ENCODE assay signal across 25 cellular contexts in the genomic region with DNA sequence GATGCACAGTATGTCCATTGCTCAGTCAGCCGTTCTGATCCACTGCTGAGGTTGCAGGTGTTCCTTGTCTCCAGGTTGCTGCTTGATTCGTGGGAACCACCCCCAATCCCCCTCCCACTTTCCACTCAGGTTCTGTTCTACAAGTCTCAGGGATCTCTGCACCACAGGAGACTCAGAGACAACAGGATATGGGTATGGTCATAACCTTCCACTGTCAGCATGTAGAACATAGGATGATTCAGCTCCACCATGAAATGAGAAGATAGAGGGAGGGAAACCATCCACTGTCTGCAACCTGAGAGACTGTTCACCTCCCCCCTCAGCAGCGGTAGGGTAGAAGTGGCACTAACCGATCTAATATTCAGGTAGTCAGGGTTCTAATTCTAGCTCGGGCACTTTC. TPM values are rescaled to one million over a fixed set of nuclear protein-coding genes. Genes with fewer than 3 reads are reported as not detected.
DNase-seq lines count a peak whose midpoint lies in the region; ATAC-seq, FAIRE-seq and TF ChIP-seq lines count a peak whose summit lies in the region.
"Had no signal": no experiment of that assay in that cellular context is flagged by ENCODE, and none has a peak within 500 bp of the region (broad histone marks: within the 10 kb centered on the region; RNA-seq: fewer than 3 reads in every experiment).

No MANE protein-coding gene starts in this region.

- peaks cover 41% of the 10 kb centered on the region for H3F3A ChIP-seq in GM23248 (ENCODE audit: insufficient read depth)

- in situ Hi-C loops in GM23248 (cut with MboI), result no loop called here

- FAIRE-seq in GM12891 (lab: Jason Lieb, UNC), result no peak

- no peaks in the 10 kb centered on the region for H4K20me1 ChIP-seq in GM23248 (ENCODE audit: insufficient read depth)

- no peaks in the 10 kb centered on the region for H3K9me2 ChIP-seq in GM23248 (ENCODE audit: insufficient read depth)

- H3K4me1 ChIP-seq in GM23248 (ENCODE audit: insufficient read depth), result peaks cover 54% of the 10 kb centered on the region
- H3K4me1 ChIP-seq: gastroesophageal sphincter, parathyroid adenoma had no signal

- no peak for TF ChIP-seq POLR2A in GM12891 (IDR thresholded peaks at IDR 0.05; ENCODE audit: low read depth, low read length)

- no peaks in the 10 kb centered on the region for H3K79me2 ChIP-seq in GM23248 (ENCODE audit: insufficient read depth)
- H3K79me2 ChIP-seq: parathyroid adenoma had no signal

- peak overlapping the region; percentile 53 for H3K27ac ChIP-seq in GM23248
- H3K27ac ChIP-seq: gastroesophageal sphincter, parathyroid adenoma, right lobe of liver, thoracic aorta had no signal

- peak overlapping the region; percentile 46 for H3K4me2 ChIP-seq in GM23248 (ENCODE audit: unreplicated experiment)

- H3K9me3 ChIP-seq in GM23248 (ENCODE audit: low read depth), result no peaks in the 10 kb centered on the region
- H3K9me3 ChIP-seq: right lobe of liver, thoracic aorta had no signal

- no peaks in the 10 kb centered on the region for H3K27me3 ChIP-seq in GM23248 (replicated peaks; ENCODE audit: insufficient read depth)
- H3K27me3 ChIP-seq: gastroesophageal sphincter, right lobe of liver had no signal

- no peak overlapping the region for H3K4me3 ChIP-seq in GM23248
- H3K4me3 ChIP-seq: gastroesophageal sphincter, right lobe of liver, thoracic aorta had no signal

- peak; percentile 22 for DNase-seq in activated CD4-positive, alpha-beta T cell treated with anti-CD3 and anti-CD28 coated beads for 48 hours
- no peak for DNase-seq in activated CD4-positive, alpha-beta T cell treated with anti-CD3 and anti-CD28 coated beads, Interleukin-2, amount 50 U/mL, for 48 hours
- DNase-seq in GM23248 (peak; percentile 54), kidney tubule cell (ENCODE audit: low spot score) (peak; percentile 55), T-helper 2 cell (no peak), GM12891 (ENCODE audit: insufficient read length, low spot score) (no peak)
- peak; percentile 40 to 49 for DNase-seq in activated T-cell treated with anti-CD3 and anti-CD28 coated beads, Interleukin-2, amount 50 U/mL, for 48 hours
- DNase-seq: activated effector memory CD4-positive, alpha-beta T cell treated with Interleukin-2 at 50 U/mL for 16 hours; C1 segment of cervical spinal cord; erythroblast; left colon; naive thymus-derived CD8-positive, alpha-beta T cell; NCI-H1048; NCI-H187 treated with DMSO at 0.1 percent for 48 hours; NCI-H2227 treated with DMSO at 0.1 percent for 48 hours; NCI-H748 treated with DMSO at 0.1 percent for 48 hours; right lobe of liver; SHP77 treated with DMSO at 0.1 percent for 48 hours; stimulated activated CD4-positive, alpha-beta T cell treated with anti-CD3 and anti-CD28 coated beads, Interleukin-15, amount 100 ng/mL, for 24 hours; T-cell had no signal

- no peaks in the 10 kb centered on the region for H3K36me3 ChIP-seq in GM23248 (ENCODE audit: low read depth)
- H3K36me3 ChIP-seq: gastroesophageal sphincter, right lobe of liver, thoracic aorta had no signal

- no peak overlapping the region for H2AFZ ChIP-seq in GM23248
- H2AFZ ChIP-seq: parathyroid adenoma had no signal

- ATAC-seq in HG03439 (IDR thresholded peaks at IDR 0.05; ENCODE audit: unreplicated experiment), result no peak
- ATAC-seq: gastroesophageal sphincter; left colon; naive thymus-derived CD8-positive, alpha-beta T cell; right lobe of liver; T-cell had no signal

- no peak overlapping the region for H3K9ac ChIP-seq in GM23248
- H3K9ac ChIP-seq: parathyroid adenoma had no signal

- 81 to 88% methylated on average over 5 of the region's 5 CpGs for WGBS in GM23248 (ENCODE audit: low coverage in 1 of 2, low lambda C conversion rate in 2 of 2, missing lambda C conversion rate in 2 of 2), 2 experiments

TF ChIP-seq in GM12891, 5 proteins besides CTCF, POLR2A, EP300 and RAD21:
- TF ChIP-seq TAF1 (IDR thresholded peaks at IDR 0.05; ENCODE audit: low read depth, low read length) (no peak), POU2F2 (IDR thresholded peaks at IDR 0.05; ENCODE audit: low read depth, low read length) (no peak), PAX5 (IDR thresholded peaks at IDR 0.05; ENCODE audit: insufficient read depth, low read length, severe bottlenecking) (no peak), POLR2AphosphoS5 (IDR thresholded peaks at IDR 0.05; ENCODE audit: low read depth, low read length) (no peak), SPI1 (IDR thresholded peaks at IDR 0.05; ENCODE audit: low read depth, low read length) (no peak)

RNA-seq across cellular contexts. Expression of gene KLF7, which starts 19.0 kb away (rescaled TPM):
- 22.5 and 43.0 TPM in 2 replicates for total RNA-seq in GM23248 (2014; rRNA removed; shearing (Covaris generic))
- 35.8 and 39.4 TPM in 2 replicates for polyA plus RNA-seq in GM23248 (2016; fragmentation: Nextera tagmentation; extraction: Ambion mirVana)
- polyA plus RNA-seq in GM12891 (2012; ENCODE audit: low read depth, missing spikeins), result 6.7 TPM
- total RNA-seq: HT-29 had no signal

Comparison
In these comparisons a context has a peak if more than half of its experiments do, and no peak if none do; other contexts are left out.
1. DNase-seq: peak in activated CD4-positive, alpha-beta T cell treated with anti-CD3 and anti-CD28 coated beads for 48 hours (single experiment), GM23248 (single experiment), activated T-cell treated with anti-CD3 and anti-CD28 coated beads, Interleukin-2, amount 50 U/mL, for 48 hours (2 of 2) and kidney tubule cell (single experiment); none in activated CD4-positive, alpha-beta T cell treated with anti-CD3 and anti-CD28 coated beads, Interleukin-2, amount 50 U/mL, for 48 hours (0 of 2), T-helper 2 cell (0 of 5) and GM12891 (single experiment).